Comparison of ENCODE assay signal across 11 cellular contexts in the genomic region with DNA sequence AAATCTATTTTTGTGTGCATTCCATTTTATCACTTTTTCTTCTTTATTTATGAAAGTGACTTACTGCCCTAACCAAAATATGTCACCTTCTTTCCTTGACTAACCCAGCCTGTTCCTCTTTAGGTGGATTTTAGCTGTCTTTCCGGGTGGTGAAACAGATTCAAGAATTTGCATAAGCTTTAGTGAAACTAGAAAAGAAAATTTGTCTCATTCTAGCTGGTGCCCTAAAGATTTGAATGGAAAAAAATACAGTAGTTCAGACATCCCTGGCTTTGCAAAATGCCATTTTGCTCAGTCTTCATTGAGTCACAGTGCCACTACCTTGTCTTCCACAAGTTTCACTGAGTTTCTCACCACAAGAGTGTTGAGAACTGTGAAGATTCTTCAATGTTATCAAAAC. TPM values are rescaled to one million over a fixed set of nuclear protein-coding genes. Genes with fewer than 3 reads are reported as not detected.
DNase-seq lines count a peak whose midpoint lies in the region; ATAC-seq and TF ChIP-seq lines count a peak whose summit lies in the region.
"Had no signal": no experiment of that assay in that cellular context is flagged by ENCODE, and none has a peak within 500 bp of the region (broad histone marks: within the 10 kb centered on the region; RNA-seq: fewer than 3 reads in every experiment).

No MANE protein-coding gene starts in this region.

- no peak overlapping the region for H3K27ac Mint-ChIP-seq in stimulated activated effector memory CD8-positive, alpha-beta T cell treated with anti-CD3 and anti-CD28 coated beads, Interleukin-12 subunit alpha, Interleukin-12 subunit beta, amount 100 ng/mL, for 72 hours
- H3K27ac Mint-ChIP-seq in HFFc6 = no peak overlapping the region
- H3K27ac Mint-ChIP-seq: neural progenitor cell had no signal

- no peaks in the 10 kb centered on the region for H3K36me3 ChIP-seq in upper lobe of right lung
- H3K36me3 ChIP-seq: adrenal gland, neural progenitor cell had no signal

- H3K36me3 Mint-ChIP-seq in stimulated activated effector memory CD8-positive, alpha-beta T cell treated with anti-CD3 and anti-CD28 coated beads, Interleukin-12 subunit alpha, Interleukin-12 subunit beta, amount 100 ng/mL, for 72 hours = no peaks in the 10 kb centered on the region
- no peaks in the 10 kb centered on the region for H3K36me3 Mint-ChIP-seq in HFFc6 (ENCODE audit: low read depth)
- H3K36me3 Mint-ChIP-seq: neural progenitor cell had no signal

- H3K9me3 ChIP-seq in upper lobe of right lung = no peaks in the 10 kb centered on the region
- H3K9me3 ChIP-seq: adrenal gland had no signal

- no peak overlapping the region for H3K4me3 ChIP-seq in upper lobe of right lung
- H3K4me3 ChIP-seq: adrenal gland, neural progenitor cell had no signal

- H3K4me3 Mint-ChIP-seq in stimulated activated effector memory CD8-positive, alpha-beta T cell treated with anti-CD3 and anti-CD28 coated beads, Interleukin-12 subunit alpha, Interleukin-12 subunit beta, amount 100 ng/mL, for 72 hours = no peak overlapping the region
- H3K4me3 Mint-ChIP-seq in HFFc6 = no peak overlapping the region
- H3K4me3 Mint-ChIP-seq: neural progenitor cell had no signal

- H3K27ac ChIP-seq in upper lobe of right lung = no peak overlapping the region
- H3K27ac ChIP-seq: adrenal gland, neural progenitor cell had no signal

- H3K27me3 Mint-ChIP-seq in HFFc6 (ENCODE audit: insufficient read depth) = no peaks in the 10 kb centered on the region

- DNase-seq in GM13977 (ENCODE audit: low spot score) (peak; percentile 30), MV-4-11 (lab: John Stamatoyannopoulos, UW) (peak; percentile 27), HFFc6 (no peak), NCI-H524 treated with DMSO at 0.1 percent for 48 hours (lab: John Stamatoyannopoulos, UW) (no peak), upper lobe of right lung (no peak)
- no peak for DNase-seq in stimulated activated effector memory CD8-positive, alpha-beta T cell treated with anti-CD3 and anti-CD28 coated beads, Interleukin-12 subunit alpha, Interleukin-12 subunit beta, amount 100 ng/mL, for 72 hours (ENCODE audit: low spot score in 2 of 2)
- DNase-seq: adrenal gland, PC-3 had no signal

- ATAC-seq in GM19455 (IDR thresholded peaks at IDR 0.05; ENCODE audit: unreplicated experiment) = peak; percentile 74
- peak; percentile 83 for ATAC-seq in HG02973 (IDR thresholded peaks at IDR 0.05; ENCODE audit: unreplicated experiment)
- no peak for ATAC-seq in stimulated activated effector memory CD8-positive, alpha-beta T cell treated with anti-CD3 and anti-CD28 coated beads, Interleukin-12 subunit alpha, Interleukin-12 subunit beta, amount 100 ng/mL, for 72 hours
- ATAC-seq in upper lobe of right lung = no peak
- ATAC-seq: PC-3 had no signal

- no peaks in the 10 kb centered on the region for H3K4me1 Mint-ChIP-seq in stimulated activated effector memory CD8-positive, alpha-beta T cell treated with anti-CD3 and anti-CD28 coated beads, Interleukin-12 subunit alpha, Interleukin-12 subunit beta, amount 100 ng/mL, for 72 hours
- H3K4me1 Mint-ChIP-seq in HFFc6 (ENCODE audit: low read depth) = peaks cover 7% of the 10 kb centered on the region
- H3K4me1 Mint-ChIP-seq: neural progenitor cell had no signal

- in situ Hi-C loops in GM13977 (cut with MboI; ENCODE audit: low pct_unique_long_range_greater_than_20kb, low sequenced_read_pairs, unreplicated experiment) = no loop called here

- H3K9me3 Mint-ChIP-seq in stimulated activated effector memory CD8-positive, alpha-beta T cell treated with anti-CD3 and anti-CD28 coated beads, Interleukin-12 subunit alpha, Interleukin-12 subunit beta, amount 100 ng/mL, for 72 hours = peaks cover 3% of the 10 kb centered on the region
- H3K9me3 Mint-ChIP-seq in HFFc6 = no peaks in the 10 kb centered on the region
- H3K9me3 Mint-ChIP-seq: neural progenitor cell had no signal

- H3K4me1 ChIP-seq in upper lobe of right lung = no peaks in the 10 kb centered on the region
- H3K4me1 ChIP-seq: adrenal gland had no signal

- TF ChIP-seq CTCF in GM13977 (IDR thresholded peaks at IDR 0.05; ENCODE audit: extremely low read depth, insufficient read depth, missing control alignments) = no peak
- no peak for TF ChIP-seq CTCF in HFFc6 (IDR thresholded peaks at IDR 0.05)
- TF ChIP-seq CTCF in upper lobe of right lung (IDR thresholded peaks at IDR 0.05) = no peak

- H3K27me3 ChIP-seq in upper lobe of right lung = no peaks in the 10 kb centered on the region
- H3K27me3 ChIP-seq: adrenal gland, neural progenitor cell had no signal

- intact Hi-C loops in upper lobe of right lung (cut with DNase I) = no loop called here

RNA-seq across cellular contexts. Expression of a gene that starts 28.2 kb away (rescaled TPM):
- total RNA-seq in HFFc6 (2021; fragmentation: NEBNext Ultra II Directional; extraction: Animal tissue kit (Norgen Biotek cat#: 25700)) = 100 to 1,000 TPM in 5 of 6 experiments, 10 to 100 TPM in 1; 94.1 to 129 (median 121) TPM
- total RNA-seq in upper lobe of right lung = 73.2 TPM

RNA-seq across cellular contexts. Expression of a gene that starts 29.3 kb away (rescaled TPM):
- total RNA-seq in HFFc6 (2021; fragmentation: NEBNext Ultra II Directional; extraction: Animal tissue kit (Norgen Biotek cat#: 25700)) = 1 to 10 TPM in 3 of 6 experiments, under 1 TPM in 3; 0.73 to 1.8 (median 1.0) TPM
- 0.75 TPM for total RNA-seq in upper lobe of right lung
- total RNA-seq: PC-3 had no signal

Comparison
In these comparisons a context has a peak if more than half of its experiments do, and no peak if none do; other contexts are left out.
1. DNase-seq: peak in GM13977 (single experiment) and MV-4-11 (single experiment); none in stimulated activated effector memory CD8-positive, alpha-beta T cell treated with anti-CD3 and anti-CD28 coated beads, Interleukin-12 subunit alpha, Interleukin-12 subunit beta, amount 100 ng/mL, for 72 hours (0 of 2), HFFc6 (single experiment), NCI-H524 treated with DMSO at 0.1 percent for 48 hours (single experiment) and upper lobe of right lung (single experiment).
2. ATAC-seq: peak in GM19455 (single experiment) and HG02973 (single experiment); none in stimulated activated effector memory CD8-positive, alpha-beta T cell treated with anti-CD3 and anti-CD28 coated beads, Interleukin-12 subunit alpha, Interleukin-12 subunit beta, amount 100 ng/mL, for 72 hours (single experiment) and upper lobe of right lung (single experiment).